ENCODE assay signal across 8 cellular contexts in genomic region chr12:104108755-104109445, GRCh38. TPM values are rescaled to one million over a fixed set of nuclear protein-coding genes. Genes with fewer than 3 reads are reported as not detected.
DNase-seq lines count a peak whose midpoint lies in the region; ATAC-seq and TF ChIP-seq lines count a peak whose summit lies in the region.

No MANE protein-coding gene starts in this region.

- H3K4me1 ChIP-seq in DND-41 (ENCODE audit: insufficient read depth, low read length): peaks cover 5% of the 10 kb centered on the region; the same call in 1 of the 2 replicates

- H3K9ac ChIP-seq in DND-41 (ENCODE audit: low read depth, low read length): no peak overlapping the region

- H2AFZ ChIP-seq in DND-41 (ENCODE audit: low read depth, low read length): no peak overlapping the region

- H3K27ac ChIP-seq in DND-41 (ENCODE audit: low read length): no peak overlapping the region

- H3K4me3 Mint-ChIP-seq in central memory CD8-positive, alpha-beta T cell: no peak overlapping the region

- H3K79me2 ChIP-seq in DND-41 (ENCODE audit: insufficient read depth, low read length): no peaks in the 10 kb centered on the region

- H3K27me3 ChIP-seq in DND-41 (ENCODE audit: insufficient read depth, low read length, poor library complexity): no peaks in the 10 kb centered on the region
- no peaks in the 10 kb centered on the region for H3K27me3 ChIP-seq in kidney epithelial cell (ENCODE audit: control insufficient read depth, insufficient read depth, low read length)

- no peaks in the 10 kb centered on the region for H4K20me1 ChIP-seq in DND-41 (ENCODE audit: insufficient read depth, low read length)

- DNase-seq in DND-41 (peak; percentile 87), NCI-H446 treated with DMSO at 0.1 percent for 48 hours (lab: John Stamatoyannopoulos, UW) (peak; percentile 34), kidney epithelial cell (ENCODE audit: low read depth) (peak; percentile 56)
- DNase-seq in activated CD4-positive, alpha-beta T cell treated with anti-CD3 and anti-CD28 coated beads for 1 hour: peak; percentile 76
- DNase-seq in central memory CD8-positive, alpha-beta T cell (ENCODE audit: low spot score in 2 of 2): peak; percentile 70 to 76
- peak; percentile 91 to 93 for DNase-seq in stimulated activated CD4-positive, alpha-beta T cell treated with anti-CD3 and anti-CD28 coated beads, Interleukin-2, amount 100 ng/mL, for 24 hours

- peaks cover 16% of the 10 kb centered on the region for H3K4me1 Mint-ChIP-seq in central memory CD8-positive, alpha-beta T cell

- peak overlapping the region; percentile 71 for H3K27ac Mint-ChIP-seq in central memory CD8-positive, alpha-beta T cell (ENCODE audit: low read depth)

- no peaks in the 10 kb centered on the region for H3K27me3 Mint-ChIP-seq in central memory CD8-positive, alpha-beta T cell

- no peaks in the 10 kb centered on the region for H3K9me3 ChIP-seq in DND-41 (ENCODE audit: insufficient read depth, low read length, severe bottlenecking)

- peaks cover 5% of the 10 kb centered on the region for H3K36me3 Mint-ChIP-seq in central memory CD8-positive, alpha-beta T cell (ENCODE audit: insufficient read depth)

- peak; percentile 98 for TF ChIP-seq CTCF in DND-41 (IDR thresholded peaks at IDR 0.05; ENCODE audit: borderline replicate concordance, extremely low read depth, low read length, poor library complexity, severe bottlenecking)
- peak; percentile 89 for TF ChIP-seq CTCF in kidney epithelial cell (IDR thresholded peaks at IDR 0.05; ENCODE audit: insufficient read depth, low read length, poor library complexity, severe bottlenecking)

- H3K36me3 ChIP-seq in DND-41 (ENCODE audit: insufficient read depth, low read length): no peaks in the 10 kb centered on the region; the same call in 1 of the 2 replicates
- no peaks in the 10 kb centered on the region for H3K36me3 ChIP-seq in kidney epithelial cell (ENCODE audit: control insufficient read depth, insufficient read depth, low read length)

- H3K9me3 Mint-ChIP-seq in central memory CD8-positive, alpha-beta T cell: no peaks in the 10 kb centered on the region

- ATAC-seq in DND-41 (ENCODE audit: insufficient read depth, low read depth) (peak; percentile 100), HG02981 (IDR thresholded peaks at IDR 0.05; ENCODE audit: unreplicated experiment) (peak; percentile 60), HG02973 (IDR thresholded peaks at IDR 0.05; ENCODE audit: unreplicated experiment) (no peak)
- ATAC-seq in central memory CD8-positive, alpha-beta T cell (replicated peaks; ENCODE audit: extremely low read depth, poor library complexity, severe bottlenecking): peak; percentile 96

- H3K4me2 ChIP-seq in DND-41 (ENCODE audit: insufficient read depth, low read length): no peak overlapping the region

- no peak overlapping the region for H3K4me3 ChIP-seq in DND-41 (ENCODE audit: low read depth in 1 of 2, low read length in 2 of 2)
- no peak overlapping the region for H3K4me3 ChIP-seq in kidney epithelial cell (ENCODE audit: low read depth, low read length)

RNA-seq across cellular contexts. Expression of gene NFYB, which starts 29.1 kb away (rescaled TPM):
- total RNA-seq in kidney epithelial cell: 14.3 and 17.2 TPM in 2 replicates

RNA-seq across cellular contexts. Expression of gene HCFC2, which starts 44.6 kb away (rescaled TPM):
- 4.6 and 7.4 TPM in 2 replicates for total RNA-seq in kidney epithelial cell

RNA-seq across cellular contexts. Expression of gene GLT8D2, which starts 58.9 kb away (rescaled TPM):
- 1.1 and 1.8 TPM in 2 replicates for total RNA-seq in kidney epithelial cell

Comparison
In these comparisons a context has a peak if more than half of its experiments do, and no peak if none do; other contexts are left out.
1. DNase-seq: peak in every context shown above with its lines; median percentile 92 in stimulated activated CD4-positive, alpha-beta T cell treated with anti-CD3 and anti-CD28 coated beads, Interleukin-2, amount 100 ng/mL, for 24 hours; 87 in DND-41; 76 in activated CD4-positive, alpha-beta T cell treated with anti-CD3 and anti-CD28 coated beads for 1 hour; 73 in central memory CD8-positive, alpha-beta T cell; 56 in kidney epithelial cell; 34 in NCI-H446 treated with DMSO at 0.1 percent for 48 hours.